ENCODE assay signal across 8 cellular contexts in the genomic region with DNA sequence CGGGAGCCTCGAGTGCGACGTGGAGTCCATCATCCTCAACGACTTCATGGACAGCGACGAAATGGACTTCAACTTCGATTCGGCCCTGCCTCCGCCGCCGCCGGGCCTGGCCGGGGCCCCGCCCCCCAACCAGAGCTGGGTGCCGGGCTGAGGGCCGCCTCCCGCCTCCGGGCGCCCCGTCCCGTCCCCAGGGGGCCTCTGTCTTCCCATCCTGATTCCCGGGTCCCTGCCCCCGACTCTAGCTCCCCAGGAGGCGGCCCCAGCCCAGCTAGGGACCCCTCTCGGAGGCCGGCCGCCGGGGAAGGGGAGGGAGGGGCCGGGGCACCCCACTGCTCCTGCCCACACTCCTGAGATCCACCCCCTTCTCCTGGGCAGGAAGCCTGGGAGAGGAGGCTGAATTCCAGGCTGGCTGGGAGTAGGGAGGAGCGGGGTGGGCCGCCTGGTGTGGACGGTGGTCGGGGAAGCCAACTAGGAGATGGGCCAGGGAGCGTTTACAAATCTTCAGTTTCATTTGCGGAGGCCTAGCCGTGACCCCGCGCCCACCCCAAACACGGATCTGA. TPM values are rescaled to one million over a fixed set of nuclear protein-coding genes. Genes with fewer than 3 reads are reported as not detected.
DNase-seq lines count a peak whose midpoint lies in the region; ATAC-seq, FAIRE-seq and TF ChIP-seq lines count a peak whose summit lies in the region.

No MANE protein-coding gene starts in this region.

- H3K4me3 ChIP-seq in A549 (peak overlapping the region; percentile 63), colonic mucosa (peak overlapping the region; percentile 35), mesendoderm (ENCODE audit: low read length) (no peak overlapping the region)

- H3K27ac ChIP-seq in A549 (peak overlapping the region; percentile 98 to 99), colonic mucosa (peak overlapping the region; percentile 65), mesendoderm (ENCODE audit: low read depth, low read length) (no peak overlapping the region)

- no peaks in the 10 kb centered on the region for H3K79me2 ChIP-seq in mesendoderm (ENCODE audit: control insufficient read depth, insufficient read depth, low read length)

- H3K36me3 ChIP-seq in colonic mucosa (no peaks in the 10 kb centered on the region), mesendoderm (ENCODE audit: control insufficient read depth, insufficient read depth, low read length) (no peaks in the 10 kb centered on the region)

- H2BK5ac ChIP-seq in mesendoderm (ENCODE audit: low read length), result no peak overlapping the region

- POLR2A ChIA-PET in A549 (lab: Yijun Ruan, JAX), result interaction anchor here (1.4 to 2.2 kb wide), 4 partner anchors 12 to 32 kb away, joined by 4 to 15 read pairs (median 4); partner anchors contain the start of gene FOXO6

- intact Hi-C loops in colonic mucosa (cut with DNase I), result no loop called here

- TF ChIP-seq CTCF in A549 (IDR thresholded peaks at IDR 0.05) (no peak), colonic mucosa (IDR thresholded peaks at IDR 0.05) (no peak)

- H3K9me3 ChIP-seq in A549 (no peaks in the 10 kb centered on the region), colonic mucosa (no peaks in the 10 kb centered on the region)

- TF ChIP-seq RAD21 in A549 (conservative IDR thresholded peaks at IDR 0.05 in 1 of 2, IDR thresholded peaks at IDR 0.05 in 1 of 2), result no peak

- no peak overlapping the region for H2BK15ac ChIP-seq in mesendoderm (replicated peaks; ENCODE audit: low read depth)

- no peak overlapping the region for H3K4ac ChIP-seq in mesendoderm (ENCODE audit: low read depth, low read length)

- H3K79me1 ChIP-seq in mesendoderm (ENCODE audit: low read length), result no peaks in the 10 kb centered on the region

- CTCF ChIA-PET in A549 (lab: Yijun Ruan, JAX), result interaction anchor here (0.7 kb wide), 1 partner anchor 100 kb away, joined by 4 read pairs; no protein-coding TSS in a partner anchor

- 3% methylated on average over 8 of the region's 40 CpGs for WGBS in A549 (ENCODE audit: missing lambda C conversion rate)
- no CpG with 5 or more reads among the region's 40 CpGs for WGBS in mesendoderm (ENCODE audit: extremely low coverage, insufficient coverage, low lambda C conversion rate)

- H3K9ac ChIP-seq in colonic mucosa (ENCODE audit: low read depth in 2 of 2, low read length in 2 of 2), result peak overlapping the region in 1 of 2 donors; percentile 26
- peak overlapping the region; percentile 55 for H3K9ac ChIP-seq in mesendoderm (ENCODE audit: low read length)

- no peak for TF ChIP-seq EP300 in A549 (IDR thresholded peaks at IDR 0.05)

- TF ChIP-seq POLR2A in A549 (IDR thresholded peaks at IDR 0.05; ENCODE audit: low read length), result peak; percentile 43

- ATAC-seq in A549 (peak; percentile 86 to 92), HG03196 (IDR thresholded peaks at IDR 0.05; ENCODE audit: unreplicated experiment) (no peak), HG03280 (IDR thresholded peaks at IDR 0.05; ENCODE audit: unreplicated experiment) (no peak)

- peaks cover 20% of the 10 kb centered on the region for H3K27me3 ChIP-seq in colonic mucosa
- H3K27me3 ChIP-seq in mesendoderm (ENCODE audit: insufficient read depth, low read length, poor library complexity), result peaks cover 9% of the 10 kb centered on the region

- H3K4me1 ChIP-seq in A549 (peaks cover 13% of the 10 kb centered on the region; the same call in 2 of the 3 replicates), colonic mucosa (no peaks in the 10 kb centered on the region), mesendoderm (ENCODE audit: control insufficient read depth, low read depth, low read length) (no peaks in the 10 kb centered on the region)

- H2AK5ac ChIP-seq in mesendoderm (ENCODE audit: low read length), result no peak overlapping the region

- no peak overlapping the region for H4K5ac ChIP-seq in mesendoderm (ENCODE audit: low read length)

- H3K23ac ChIP-seq in mesendoderm (ENCODE audit: low read length), result no peak overlapping the region

- peak; percentile 61 to 86 for DNase-seq in A549 (ENCODE audit: low read depth in 1 of 2, low spot score in 1 of 2)
- DNase-seq in HuH-7.5 (ENCODE audit: low spot score), result peak; percentile 65
- peak; percentile 57 for DNase-seq in colonic mucosa
- peak; percentile 54 for DNase-seq in mesendoderm
- no peak for DNase-seq in activated CD8-positive, alpha-beta memory T cell treated with anti-CD3 and anti-CD28 coated beads, Interleukin-2, amount 50 U/mL, for 48 hours
- DNase-seq in foreskin melanocyte, result no peak

- H2BK120ac ChIP-seq in mesendoderm (ENCODE audit: low read depth, low read length), result no peak overlapping the region

- H3K4me2 ChIP-seq in A549, result peak overlapping the region; percentile 98
- peak overlapping the region; percentile 71 for H3K4me2 ChIP-seq in mesendoderm (ENCODE audit: low read length)

- FAIRE-seq in A549 (lab: Jason Lieb, UNC), result no peak

- H3K56ac ChIP-seq in mesendoderm (ENCODE audit: low read length), result peak overlapping the region; percentile 84

- no peak overlapping the region for H4K8ac ChIP-seq in mesendoderm (ENCODE audit: low read depth, low read length)

- peak overlapping the region; percentile 22 for H3K18ac ChIP-seq in mesendoderm (ENCODE audit: low read length)

TF ChIP-seq in A549, 52 proteins besides CTCF, POLR2A, EP300 and RAD21:
- TF ChIP-seq ZNF302 (CRISPR knock-in tag; IDR thresholded peaks at IDR 0.05) (no peak), CBX2 (IDR thresholded peaks at IDR 0.05; ENCODE audit: borderline replicate concordance, low read depth) (no peak), ZSCAN20 (CRISPR knock-in tag; IDR thresholded peaks at IDR 0.05) (no peak), PHF8 (IDR thresholded peaks at IDR 0.05; ENCODE audit: borderline replicate concordance, low read depth) (peak; percentile 70; the same call in 1 of the 2 replicates), MAX (IDR thresholded peaks at IDR 0.05) (no peak), JUN (IDR thresholded peaks at IDR 0.05) (peak in 1 of 2 experiments; percentile 76; a peak in 2 of 5 replicates), TP53 (CRISPR knock-in tag; IDR thresholded peaks at IDR 0.05) (no peak), GATA3 (IDR thresholded peaks at IDR 0.05; ENCODE audit: borderline replicate concordance) (no peak), RNF2 (IDR thresholded peaks at IDR 0.05; ENCODE audit: borderline replicate concordance, low read depth) (no peak), JUNB (IDR thresholded peaks at IDR 0.05) (no peak), HDAC2 (IDR thresholded peaks at IDR 0.05) (no peak), ZC3H11A (IDR thresholded peaks at IDR 0.05) (no peak), NFE2L2 (conservative IDR thresholded peaks at IDR 0.05; ENCODE audit: low read length) (no peak), ZFP36 (IDR thresholded peaks at IDR 0.05; ENCODE audit: borderline replicate concordance, partially characterized antibody) (no peak), POLR2AphosphoS2 (conservative IDR thresholded peaks at IDR 0.05; ENCODE audit: low read length) (no peak)
- TF ChIP-seq, protein P1, sequence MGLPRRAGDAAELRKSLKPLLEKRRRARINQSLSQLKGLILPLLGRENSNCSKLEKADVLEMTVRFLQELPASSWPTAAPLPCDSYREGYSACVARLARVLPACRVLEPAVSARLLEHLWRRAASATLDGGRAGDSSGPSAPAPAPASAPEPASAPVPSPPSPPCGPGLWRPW (IDR thresholded peaks at IDR 0.05), result no peak

RNA-seq across cellular contexts. Expression of gene FOXO6, which starts 21.4 kb away (rescaled TPM):
- polyA plus RNA-seq in A549 (2011; rRNA removed) (0.05 and 0.10 TPM in 2 replicates), A549 (2017; fragmentation: RNase III; extraction: RNeasy Plus Mini Kit Qiagen cat#74134 plus additional on column Dnase treatment) (0.18 to 0.25 TPM (median 0.22 TPM) in 3 replicates)
- polyA plus RNA-seq in A549 (2012; cell fraction: cytosol; rRNA removed), result 0.16 and 0.27 TPM in 2 replicates
- 0.22 and 0.47 TPM in 2 replicates for polyA plus RNA-seq in A549 (2012; cell fraction: nucleus; rRNA removed)
- polyA minus RNA-seq in A549 (2011; rRNA and poly(A)+ RNA removed), result 0.15 and 0.17 TPM in 2 replicates
- total RNA-seq in colonic mucosa, result under 1 TPM; 0.56 to 0.59 TPM
- 0.32 TPM for polyA plus RNA-seq in mesendoderm (2013, experiment 1 of 2)
- polyA plus RNA-seq in mesendoderm (2013, experiment 2 of 2), result 0.36 TPM

Comparison
In these comparisons a context has a peak if more than half of its experiments do, and no peak if none do; other contexts are left out.
1. ATAC-seq: peak in A549 (2 of 2); none in HG03196 (single experiment) and HG03280 (single experiment).
2. DNase-seq: peak in A549 (2 of 2), HuH-7.5 (single experiment), colonic mucosa (single experiment) and mesendoderm (single experiment); none in activated CD8-positive, alpha-beta memory T cell treated with anti-CD3 and anti-CD28 coated beads, Interleukin-2, amount 50 U/mL, for 48 hours (single experiment) and foreskin melanocyte (single experiment).